Comparison of ENCODE assay signal across 8 cellular contexts in the genomic region with DNA sequence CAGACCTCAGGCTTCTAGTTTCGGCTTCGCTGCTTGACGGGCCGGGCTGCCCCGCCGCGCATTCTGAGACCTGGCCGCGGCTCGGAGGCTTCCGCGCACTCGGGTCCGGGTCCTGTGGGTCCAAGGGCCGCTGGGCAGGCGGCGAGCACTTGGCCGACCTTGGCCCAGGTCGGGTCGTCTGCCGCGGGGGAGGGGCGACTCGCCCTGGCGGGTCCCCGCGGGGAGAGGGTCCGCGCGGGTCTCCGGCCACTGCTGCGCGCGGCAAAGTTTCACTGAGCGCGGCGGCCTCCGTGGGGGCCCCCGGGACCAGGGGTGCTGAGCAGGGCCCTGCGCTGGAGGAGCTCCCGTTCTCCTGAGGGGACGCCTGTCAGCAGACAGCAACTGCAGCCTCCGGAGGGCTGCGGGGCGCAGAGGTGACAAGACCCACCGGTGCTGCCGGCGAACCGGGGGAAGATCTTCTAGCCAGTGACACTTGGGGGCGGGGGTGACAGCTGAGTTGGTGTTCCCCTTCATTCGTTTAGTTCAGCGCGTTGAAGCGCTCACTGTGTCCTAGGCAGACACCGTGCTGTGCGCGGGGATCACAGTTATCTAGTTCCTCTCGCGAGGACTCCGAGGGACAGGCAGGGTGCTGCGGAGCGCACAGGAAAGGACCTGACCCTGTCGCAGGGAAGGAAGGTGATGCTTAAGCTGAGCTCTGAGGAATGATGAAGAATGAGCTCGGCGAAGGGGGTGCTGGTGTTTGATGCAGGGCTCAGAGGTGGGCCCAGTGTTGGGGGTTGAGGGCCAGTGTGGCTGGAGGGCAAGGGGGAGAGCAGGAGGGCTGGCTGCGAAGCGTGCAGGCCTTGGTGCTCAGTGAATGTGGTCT. TPM values are rescaled to one million over a fixed set of nuclear protein-coding genes. Genes with fewer than 3 reads are reported as not detected.
A peak's percentile ranks its signal among the peaks of the same experiment; 100 is the strongest.
DNase-seq lines count a peak whose midpoint lies in the region; ATAC-seq, FAIRE-seq and TF ChIP-seq lines count a peak whose summit lies in the region.

No MANE protein-coding gene starts in this region.

- peak overlapping the region; percentile 93 to 98 (median 95) for H3K4me3 Mint-ChIP-seq in immature natural killer cell

- TF ChIP-seq POLR2A in K562 (conservative IDR thresholded peaks at IDR 0.05), result peak; percentile 52

- WGBS in K562 (ENCODE audit: insufficient coverage, low coverage, missing lambda C conversion rate), result under 1% methylated on average over 64 of the region's 67 CpGs

- peaks cover 31% of the 10 kb centered on the region for H3K36me3 ChIP-seq in K562 (ENCODE audit: control insufficient read depth, insufficient read depth, low read length)

- CTCF ChIA-PET in K562 (lab: Yijun Ruan, JAX; ENCODE audit: low intra/inter-chr PET ratio), result no interaction called here

- H3K4me1 Mint-ChIP-seq in immature natural killer cell, result peaks cover 34 to 41% of the 10 kb centered on the region in 2 donors

- H3K27ac ChIP-seq in K562 (ENCODE audit: extremely low read depth, low read depth, low read length), result peak overlapping the region; percentile 91

- H3K4me2 ChIP-seq in K562 (ENCODE audit: insufficient read depth, low read length), result peak overlapping the region; percentile 89

- POLR2A ChIA-PET in K562 (lab: Yijun Ruan, JAX), result interaction anchor here (0.6 to 6.2 kb wide), 13 partner anchors 10 to 354 kb away, joined by 3 to 56 read pairs (median 4); no protein-coding TSS in a partner anchor

- no peak for TF ChIP-seq CTCF in K562 (IDR thresholded peaks at IDR 0.05 in 2 of 3, conservative IDR thresholded peaks at IDR 0.05 in 1 of 3; ENCODE audit: insufficient read depth in 2 of 3, low read depth in 1 of 3, low read length in 3 of 3)

- H3K27ac Mint-ChIP-seq in immature natural killer cell, result peak overlapping the region; percentile 89 to 99 (median 97)

- DNase-seq in GM03348 (ENCODE audit: low spot score) (peak; percentile 83), KBM-7 (peak; percentile 77), T-helper 22 cell (ENCODE audit: low read depth) (peak; percentile 47), K562 (ENCODE audit: extremely low read depth in 1 of 4, low spot score in 3 of 4) (peak; percentile 78 to 89 (median 83)), immature natural killer cell (peak; percentile 74 to 77 (median 74)), NCI-H774 (lab: John Stamatoyannopoulos, UW) (no peak)
- DNase-seq in stimulated activated CD4-positive, alpha-beta T cell treated with anti-CD3 and anti-CD28 coated beads, Interleukin-1b, Interleukin-23, amount 100 ng/mL, for 48 hours, result peak; percentile 78

- H3K9me3 Mint-ChIP-seq in immature natural killer cell, result no peaks in the 10 kb centered on the region

- H3K27me3 ChIP-seq in K562 (ENCODE audit: control insufficient read depth in 2 of 2, insufficient read depth in 2 of 2, low read length in 2 of 2), result no peaks in the 10 kb centered on the region

- peaks cover 0 to 4% (median 0%) of the 10 kb centered on the region in 3 donors for H3K36me3 Mint-ChIP-seq in immature natural killer cell

- no TSS peak for BruUV-seq in K562 (replicated peaks; lab: Mats Ljungman, UMichigan)

- intact Hi-C loops in K562 (cut with micrococcal nuclease), result loop anchor here (5.0 to 10.0 kb wide), 2 partner anchors 67 to 174 kb away; a partner anchor contains a TSS

- no peak for TF ChIP-seq EP300 in K562 (IDR thresholded peaks at IDR 0.05; ENCODE audit: low read length)

- peak overlapping the region; percentile 92 to 99 for H3K9ac ChIP-seq in K562 (ENCODE audit: insufficient read depth in 1 of 2, low read depth in 2 of 2, low read length in 2 of 2)

- in situ Hi-C loops in KBM-7 (cut with MboI; ENCODE audit: low pct_unique_long_range_greater_than_20kb, low sequenced_read_pairs), result no loop called here
- in situ Hi-C loops in K562 (cut with MboI), result loop anchor here (5.0 kb wide), 1 partner anchor 72 kb away; no protein-coding TSS in a partner anchor

- peaks cover 16% of the 10 kb centered on the region for H4K20me1 ChIP-seq in K562 (replicated peaks; ENCODE audit: control insufficient read depth, insufficient read depth, low read length)

- H3K4me1 ChIP-seq in K562 (replicated peaks in 1 of 2; ENCODE audit: control insufficient read depth in 2 of 2, insufficient read depth in 2 of 2, low read length in 2 of 2), result peaks cover 37 to 58% of the 10 kb centered on the region in 2 experiments

- FAIRE-seq in K562 (lab: Jason Lieb, UNC), result peak; percentile 87

- peaks cover 8 to 14% (median 9%) of the 10 kb centered on the region in 3 donors for H3K27me3 Mint-ChIP-seq in immature natural killer cell (ENCODE audit: low read depth in 3 of 3)

- peak overlapping the region; percentile 90 for H2AFZ ChIP-seq in K562 (ENCODE audit: low read depth, low read length)

- ATAC-seq in GM21723 (IDR thresholded peaks at IDR 0.05; ENCODE audit: unreplicated experiment) (peak; percentile 48), K562 (peak; percentile 82)

- no peaks in the 10 kb centered on the region for H3K9me3 ChIP-seq in K562 (replicated peaks; ENCODE audit: control insufficient read depth, insufficient read depth, low read depth, low read length)

- no peak; a peak in 1 of 4 replicates for TF ChIP-seq RAD21 in K562 (CRISPR knock-in tag; conservative IDR thresholded peaks at IDR 0.05 in 1 of 2, IDR thresholded peaks at IDR 0.05 in 1 of 2)

- H3K9me1 ChIP-seq in K562 (ENCODE audit: control insufficient read depth, insufficient read depth, low read length), result no peaks in the 10 kb centered on the region

- peaks cover 64% of the 10 kb centered on the region for H3K79me2 ChIP-seq in K562 (ENCODE audit: control insufficient read depth, insufficient read depth, low read length)

- peak overlapping the region; percentile 67 for H3K4me3 ChIP-seq in K562

RNA-seq across cellular contexts. Expression of a gene that starts 0.7 kb away (rescaled TPM):
- total RNA-seq in K562 (2011; cell fraction: chromatin; rRNA removed; ENCODE audit: low replicate concordance), result 93.2 and 162 TPM in 2 replicates
- total RNA-seq in K562 (2011; cell fraction: nucleolus; rRNA removed), result 112 and 114 TPM in 2 replicates
- total RNA-seq in K562 (2011; cell fraction: nucleoplasm; rRNA removed), result 110 and 117 TPM in 2 replicates
- 43.5 and 54.9 TPM in 2 replicates for total RNA-seq in K562 (2014; rRNA removed)
- 39.2 and 41.4 TPM in 2 replicates for total RNA-seq in K562 (2014; rRNA removed; fragmentation: Illumina TruSeq; extraction: Trizol)
- total RNA-seq in K562 (2015; rRNA removed; fragmentation: Illumina TruSeq; extraction: Trizol), result 45.2 and 45.8 TPM in 2 replicates
- 54.3 and 58.5 TPM in 2 replicates for total RNA-seq in K562 (2021)
- polyA plus RNA-seq in K562 (2011; rRNA removed), result 53.7 and 79.7 TPM in 2 replicates
- polyA plus RNA-seq in K562 (2011; cell fraction: cytosol; rRNA removed), result 75.5 and 87.3 TPM in 2 replicates
- polyA plus RNA-seq in K562 (2011; cell fraction: nucleus; rRNA removed), result 196 and 214 TPM in 2 replicates
- 57.4 and 71.0 TPM in 2 replicates for polyA plus RNA-seq in K562 (2012)
- 71.0 and 84.8 TPM in 2 replicates for polyA plus RNA-seq in K562 (2014; fragmentation: Illumina TruSeq; extraction: Trizol)
- 10 to 100 TPM; 81.2 to 98.5 TPM for polyA plus RNA-seq in K562 (2014; fragmentation: Nextera tagmentation; extraction: Ambion mirVana)
- 45.1 and 60.0 TPM in 2 replicates for polyA plus RNA-seq in K562 (2014; rRNA removed)
- 35.2 and 44.3 TPM in 2 replicates for polyA minus RNA-seq in K562 (2011; rRNA and poly(A)+ RNA removed)
- 23.6 and 25.6 TPM in 2 replicates for polyA minus RNA-seq in K562 (2011; cell fraction: cytosol; rRNA and poly(A)+ RNA removed)
- 31.9 and 51.9 TPM in 2 replicates for polyA minus RNA-seq in K562 (2011; cell fraction: nucleus; rRNA and poly(A)+ RNA removed)
- polyA plus RNA-seq in immature natural killer cell, result 10 to 100 TPM; 36.0 to 66.5 (median 43.5) TPM

RNA-seq across cellular contexts. Expression of a gene that starts 20.5 kb away (rescaled TPM):
- total RNA-seq in K562 (2011; cell fraction: chromatin; rRNA removed; ENCODE audit: low replicate concordance), result 10.6 and 27.1 TPM in 2 replicates
- total RNA-seq in K562 (2011; cell fraction: nucleolus; rRNA removed), result 20.8 and 22.0 TPM in 2 replicates
- total RNA-seq in K562 (2011; cell fraction: nucleoplasm; rRNA removed), result 23.3 and 31.8 TPM in 2 replicates
- total RNA-seq in K562 (2014; rRNA removed) (6.1 and 10.0 TPM in 2 replicates), K562 (2014; rRNA removed; fragmentation: Illumina TruSeq; extraction: Trizol) (5.1 and 6.8 TPM in 2 replicates), K562 (2015; rRNA removed; fragmentation: Illumina TruSeq; extraction: Trizol) (7.0 and 7.4 TPM in 2 replicates), K562 (2021) (21.2 and 24.4 TPM in 2 replicates)
- polyA plus RNA-seq in K562 (2011; rRNA removed) (7.1 and 7.2 TPM in 2 replicates), K562 (2014; fragmentation: Illumina TruSeq; extraction: Trizol) (26.7 and 28.9 TPM in 2 replicates), K562 (2014; fragmentation: Nextera tagmentation; extraction: Ambion mirVana) (1 to 10 TPM in 1 of 2 experiments, under 1 TPM in 1; 0.43 to 1.5 TPM), K562 (2014; rRNA removed) (12.5 and 12.6 TPM in 2 replicates), immature natural killer cell (1 to 10 TPM in 1 of 3 donors, under 1 TPM in 2; 0.79 to 1.6 (median 0.90) TPM)
- 12.7 and 12.8 TPM in 2 replicates for polyA plus RNA-seq in K562 (2011; cell fraction: cytosol; rRNA removed)
- polyA plus RNA-seq in K562 (2011; cell fraction: nucleus; rRNA removed), result 13.8 and 19.5 TPM in 2 replicates
- 17.5 and 37.6 TPM in 2 replicates for polyA plus RNA-seq in K562 (2012)
- polyA minus RNA-seq in K562 (2011; rRNA and poly(A)+ RNA removed), result 3.7 and 4.2 TPM in 2 replicates
- 12.5 and 15.8 TPM in 2 replicates for polyA minus RNA-seq in K562 (2011; cell fraction: cytosol; rRNA and poly(A)+ RNA removed)
- 2.4 and 3.6 TPM in 2 replicates for polyA minus RNA-seq in K562 (2011; cell fraction: nucleus; rRNA and poly(A)+ RNA removed)

RNA-seq across cellular contexts. Expression of a gene that starts 38.8 kb away (rescaled TPM):
- total RNA-seq in K562 (2011; cell fraction: chromatin; rRNA removed; ENCODE audit: low replicate concordance), result 50.6 and 72.2 TPM in 2 replicates
- 35.2 and 36.8 TPM in 2 replicates for total RNA-seq in K562 (2011; cell fraction: nucleolus; rRNA removed)
- total RNA-seq in K562 (2011; cell fraction: nucleoplasm; rRNA removed), result 48.3 and 56.9 TPM in 2 replicates
- total RNA-seq in K562 (2014; rRNA removed) (46.4 and 51.4 TPM in 2 replicates), K562 (2014; rRNA removed; fragmentation: Illumina TruSeq; extraction: Trizol) (47.1 and 55.0 TPM in 2 replicates), K562 (2015; rRNA removed; fragmentation: Illumina TruSeq; extraction: Trizol) (40.5 and 41.4 TPM in 2 replicates), K562 (2021) (30.9 and 31.7 TPM in 2 replicates)
- polyA plus RNA-seq in K562 (2011; rRNA removed) (45.0 and 48.8 TPM in 2 replicates), K562 (2014; fragmentation: Illumina TruSeq; extraction: Trizol) (48.8 and 50.0 TPM in 2 replicates), K562 (2014; fragmentation: Nextera tagmentation; extraction: Ambion mirVana) (10 to 100 TPM; 12.1 to 15.2 TPM), K562 (2014; rRNA removed) (52.3 and 53.8 TPM in 2 replicates), immature natural killer cell (under 1 TPM in 2 of 3 donors, not detected in 1; 0.31 to 0.37 TPM)
- 26.1 and 34.8 TPM in 2 replicates for polyA plus RNA-seq in K562 (2011; cell fraction: cytosol; rRNA removed)
- 23.2 and 23.3 TPM in 2 replicates for polyA plus RNA-seq in K562 (2011; cell fraction: nucleus; rRNA removed)
- 18.8 and 21.2 TPM in 2 replicates for polyA plus RNA-seq in K562 (2012)
- polyA minus RNA-seq in K562 (2011; rRNA and poly(A)+ RNA removed), result 37.1 and 45.0 TPM in 2 replicates
- 10.0 and 14.8 TPM in 2 replicates for polyA minus RNA-seq in K562 (2011; cell fraction: cytosol; rRNA and poly(A)+ RNA removed)
- 18.4 and 30.3 TPM in 2 replicates for polyA minus RNA-seq in K562 (2011; cell fraction: nucleus; rRNA and poly(A)+ RNA removed)

RNA-seq across cellular contexts. Expression of a gene that starts 55.0 kb away (rescaled TPM):
- total RNA-seq in K562 (2011; cell fraction: chromatin; rRNA removed; ENCODE audit: low replicate concordance), result 9.3 and 18.9 TPM in 2 replicates
- 15.7 and 18.8 TPM in 2 replicates for total RNA-seq in K562 (2011; cell fraction: nucleolus; rRNA removed)
- total RNA-seq in K562 (2011; cell fraction: nucleoplasm; rRNA removed), result 13.9 and 16.4 TPM in 2 replicates
- total RNA-seq in K562 (2014; rRNA removed) (2.4 and 3.3 TPM in 2 replicates), K562 (2014; rRNA removed; fragmentation: Illumina TruSeq; extraction: Trizol) (2.0 and 2.4 TPM in 2 replicates), K562 (2015; rRNA removed; fragmentation: Illumina TruSeq; extraction: Trizol) (2.5 and 2.6 TPM in 2 replicates), K562 (2021) (4.0 and 4.4 TPM in 2 replicates)
- polyA plus RNA-seq in K562 (2011; rRNA removed) (5.2 and 5.4 TPM in 2 replicates), K562 (2014; fragmentation: Illumina TruSeq; extraction: Trizol) (2.9 and 3.3 TPM in 2 replicates), K562 (2014; fragmentation: Nextera tagmentation; extraction: Ambion mirVana) (1 to 10 TPM; 1.1 to 1.2 TPM), K562 (2014; rRNA removed) (2.7 and 3.0 TPM in 2 replicates), immature natural killer cell (under 1 TPM in 2 of 3 donors, not detected in 1; 0.32 to 0.35 TPM)
- polyA plus RNA-seq in K562 (2011; cell fraction: cytosol; rRNA removed), result 8.8 and 14.1 TPM in 2 replicates
- 5.8 and 7.4 TPM in 2 replicates for polyA plus RNA-seq in K562 (2011; cell fraction: nucleus; rRNA removed)
- polyA plus RNA-seq in K562 (2012), result 4.5 and 6.9 TPM in 2 replicates
- 5.5 and 8.5 TPM in 2 replicates for polyA minus RNA-seq in K562 (2011; rRNA and poly(A)+ RNA removed)
- 7.4 and 8.5 TPM in 2 replicates for polyA minus RNA-seq in K562 (2011; cell fraction: cytosol; rRNA and poly(A)+ RNA removed)
- polyA minus RNA-seq in K562 (2011; cell fraction: nucleus; rRNA and poly(A)+ RNA removed), result 2.0 and 2.4 TPM in 2 replicates

Comparison
In these comparisons a context has a peak if more than half of its experiments do, and no peak if none do; other contexts are left out.
1. RNA of a gene that starts 38.8 kb away (polyA plus RNA-seq): 12.1 to 53.8 TPM in K562; 0.31 to 0.37 TPM in immature natural killer cell; every median in the first group is over 4 times any median in the second.